ENCODE assay signal across 8 cellular contexts in genomic region chr1:173867141-173867752, GRCh38. TPM values are rescaled to one million over a fixed set of nuclear protein-coding genes. Genes with fewer than 3 reads are reported as not detected.
DNase-seq lines count a peak whose midpoint lies in the region; ATAC-seq and TF ChIP-seq lines count a peak whose summit lies in the region.

No MANE protein-coding gene starts in this region.

- H3K27me3 ChIP-seq in right atrium auricular region = no peaks in the 10 kb centered on the region

- H3K36me3 ChIP-seq in right atrium auricular region = peaks cover 48% of the 10 kb centered on the region

- peak; percentile 29 for DNase-seq in stimulated activated CD8-positive, alpha-beta memory T cell treated with anti-CD3 and anti-CD28 coated beads, Interleukin-12 subunit alpha, Interleukin-12 subunit beta, amount 100 ng/mL, for 1 hour (ENCODE audit: low read depth)
- no peak for DNase-seq in stimulated activated CD8-positive, alpha-beta memory T cell treated with anti-CD3 and anti-CD28 coated beads, Interleukin-4, amount 100 ng/mL, for 48 hours
- peak; percentile 34 for DNase-seq in activated gamma-delta T cell treated with anti-CD3 and anti-CD28 coated beads, Interleukin-2, amount 50 U/mL, for 16 hours (ENCODE audit: low read depth)
- DNase-seq in right atrium auricular region (ENCODE audit: low spot score) = peak; percentile 60
- DNase-seq in cerebellar cortex (ENCODE audit: low spot score) = no peak

- H3K9me3 ChIP-seq in right atrium auricular region = no peaks in the 10 kb centered on the region

- H3K4me3 ChIP-seq in right atrium auricular region = peak overlapping the region; percentile 67 to 93
- H3K4me3 ChIP-seq in skin epidermis = peak overlapping the region; percentile 63 to 85 (median 75)

- peaks cover 0 to 62% of the 10 kb centered on the region in 2 donors for H3K4me1 ChIP-seq in right atrium auricular region

- no peak for TF ChIP-seq CTCF in right atrium auricular region (IDR thresholded peaks at IDR 0.05)

- ATAC-seq in HG03571 (IDR thresholded peaks at IDR 0.05; ENCODE audit: unreplicated experiment) (no peak), GM19324 (IDR thresholded peaks at IDR 0.05; ENCODE audit: low FRiP score, unreplicated experiment) (no peak)

- H3K27ac ChIP-seq in right atrium auricular region (peak overlapping the region; percentile 95 to 98), skin epidermis (peak overlapping the region; percentile 40 to 99 (median 96))

RNA-seq across cellular contexts. Expression of gene GAS5, which starts 0.5 kb away (rescaled TPM):
- 100 to 1,000 TPM in 1 of 2 donors, 10 to 100 TPM in 1; 74.6 to 115 TPM for total RNA-seq in right atrium auricular region

RNA-seq across cellular contexts. Expression of gene ZBTB37, which starts 0.9 kb away (rescaled TPM):
- 1 to 10 TPM; 5.8 to 8.8 TPM for total RNA-seq in right atrium auricular region

RNA-seq across cellular contexts. Expression of gene CENPL, which starts 42.6 kb away (rescaled TPM):
- total RNA-seq in right atrium auricular region = 1 to 10 TPM; 1.5 to 4.2 TPM

RNA-seq across cellular contexts. Expression of gene DARS2, which starts 42.8 kb away (rescaled TPM):
- total RNA-seq in right atrium auricular region = 10 to 100 TPM; 11.2 to 13.9 TPM

RNA-seq across cellular contexts. Expression of gene SERPINC1, which starts 49.9 kb away (rescaled TPM):
- under 1 TPM in 1 of 2 donors, not detected in 1; 0.31 TPM for total RNA-seq in right atrium auricular region

Comparison
In these comparisons a context has a peak if more than half of its experiments do, and no peak if none do; other contexts are left out.
1. DNase-seq: peak in stimulated activated CD8-positive, alpha-beta memory T cell treated with anti-CD3 and anti-CD28 coated beads, Interleukin-12 subunit alpha, Interleukin-12 subunit beta, amount 100 ng/mL, for 1 hour (single experiment), activated gamma-delta T cell treated with anti-CD3 and anti-CD28 coated beads, Interleukin-2, amount 50 U/mL, for 16 hours (single experiment) and right atrium auricular region (single experiment); none in stimulated activated CD8-positive, alpha-beta memory T cell treated with anti-CD3 and anti-CD28 coated beads, Interleukin-4, amount 100 ng/mL, for 48 hours (single experiment) and cerebellar cortex (single experiment).